ENCODE assay signal across 9 cellular contexts in the genomic region with DNA sequence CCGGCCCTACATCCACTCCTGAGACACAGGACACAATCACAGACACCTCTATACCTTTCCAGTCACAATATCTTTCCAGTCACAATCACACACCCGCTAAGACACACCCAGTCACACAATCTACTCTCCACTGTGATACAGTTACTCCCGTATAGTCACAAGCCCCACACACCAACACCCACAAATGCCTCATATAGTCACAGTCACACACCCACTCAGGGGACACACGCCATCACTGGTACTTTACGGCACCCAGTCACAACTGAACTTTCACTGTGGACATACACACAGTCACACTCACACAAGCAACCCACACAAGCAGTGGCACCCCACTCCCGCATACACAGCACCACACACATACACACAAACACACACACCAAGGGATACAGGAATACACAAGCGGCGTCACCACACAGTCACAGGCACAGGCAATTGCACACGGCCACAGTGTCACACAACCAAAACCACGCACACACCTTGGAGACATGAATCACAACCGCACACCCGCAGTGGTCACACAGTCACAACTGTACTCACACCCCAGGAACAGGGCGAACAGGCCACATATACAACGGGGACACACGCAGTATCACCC. TPM values are rescaled to one million over a fixed set of nuclear protein-coding genes. Genes with fewer than 3 reads are reported as not detected.
A peak's percentile ranks its signal among the peaks of the same experiment; 100 is the strongest.
DNase-seq lines count a peak whose midpoint lies in the region; ATAC-seq and FAIRE-seq lines count a peak whose summit lies in the region.
"Had no signal": no experiment of that assay in that cellular context is flagged by ENCODE, and none has a peak within 500 bp of the region (broad histone marks: within the 10 kb centered on the region; RNA-seq: fewer than 3 reads in every experiment).

No MANE protein-coding gene starts in this region.

- FAIRE-seq in HTR-8/SVneo (lab: Jason Lieb, UNC) (no peak), frontal cortex (lab: Jason Lieb, UNC) (no peak)

- H3K9me3 Mint-ChIP-seq in activated T-helper 1 cell treated with anti-CD3 and anti-CD28 coated beads, Interleukin-12 subunit alpha, Interleukin-12 subunit beta, Interleukin-2, Interleukin-4 antibody, amounts not matched to agents 30 ng/mL and 10 ng/mL and 1 ng/mL, durations not matched to agents 14 hours and 24 hours and 36 hours, result peaks cover 4% of the 10 kb centered on the region
- no peaks in the 10 kb centered on the region for H3K9me3 Mint-ChIP-seq in stimulated activated naive CD8-positive, alpha-beta T cell treated with anti-CD3 and anti-CD28 coated beads, Interleukin-15, amount 100 ng/mL, for 72 hours
- H3K9me3 Mint-ChIP-seq: central memory CD8-positive, alpha-beta T cell had no signal

- H3K27me3 Mint-ChIP-seq in activated T-helper 1 cell treated with anti-CD3 and anti-CD28 coated beads, Interleukin-12 subunit alpha, Interleukin-12 subunit beta, Interleukin-2, Interleukin-4 antibody, amounts not matched to agents 30 ng/mL and 10 ng/mL and 1 ng/mL, durations not matched to agents 14 hours and 24 hours and 36 hours (ENCODE audit: insufficient read depth), result no peaks in the 10 kb centered on the region
- no peaks in the 10 kb centered on the region for H3K27me3 Mint-ChIP-seq in stimulated activated naive CD8-positive, alpha-beta T cell treated with anti-CD3 and anti-CD28 coated beads, Interleukin-15, amount 100 ng/mL, for 72 hours
- H3K27me3 Mint-ChIP-seq: central memory CD8-positive, alpha-beta T cell had no signal

- peak; percentile 68 for ATAC-seq in stimulated activated naive CD8-positive, alpha-beta T cell treated with anti-CD3 and anti-CD28 coated beads, Interleukin-15, amount 100 ng/mL, for 72 hours

- no peak overlapping the region for H3K27ac Mint-ChIP-seq in activated T-helper 1 cell treated with anti-CD3 and anti-CD28 coated beads, Interleukin-12 subunit alpha, Interleukin-12 subunit beta, Interleukin-2, Interleukin-4 antibody, amounts not matched to agents 30 ng/mL and 10 ng/mL and 1 ng/mL, durations not matched to agents 14 hours and 24 hours and 36 hours
- no peak overlapping the region for H3K27ac Mint-ChIP-seq in stimulated activated naive CD8-positive, alpha-beta T cell treated with anti-CD3 and anti-CD28 coated beads, Interleukin-15, amount 100 ng/mL, for 72 hours

- peak overlapping the region; percentile 36 for H3K27ac ChIP-seq in iPS-18a (ENCODE audit: low read length)

- H3K9me3 ChIP-seq in iPS-18a (ENCODE audit: control insufficient read depth, low read depth, low read length), result no peaks in the 10 kb centered on the region

- H3K4me1 ChIP-seq in iPS-18a (ENCODE audit: control insufficient read depth, low read depth, low read length), result no peaks in the 10 kb centered on the region

- H3K4me3 Mint-ChIP-seq in activated T-helper 1 cell treated with anti-CD3 and anti-CD28 coated beads, Interleukin-12 subunit alpha, Interleukin-12 subunit beta, Interleukin-2, Interleukin-4 antibody, amounts not matched to agents 30 ng/mL and 10 ng/mL and 1 ng/mL, durations not matched to agents 14 hours and 24 hours and 36 hours, result no peak overlapping the region
- H3K4me3 Mint-ChIP-seq in stimulated activated naive CD8-positive, alpha-beta T cell treated with anti-CD3 and anti-CD28 coated beads, Interleukin-15, amount 100 ng/mL, for 72 hours, result no peak overlapping the region
- H3K4me3 Mint-ChIP-seq: central memory CD8-positive, alpha-beta T cell had no signal

- peaks cover 6% of the 10 kb centered on the region for H3K36me3 Mint-ChIP-seq in activated T-helper 1 cell treated with anti-CD3 and anti-CD28 coated beads, Interleukin-12 subunit alpha, Interleukin-12 subunit beta, Interleukin-2, Interleukin-4 antibody, amounts not matched to agents 30 ng/mL and 10 ng/mL and 1 ng/mL, durations not matched to agents 14 hours and 24 hours and 36 hours (ENCODE audit: low read depth)

- H3K36me3 ChIP-seq in iPS-18a (ENCODE audit: control insufficient read depth, low read depth, low read length), result peaks cover 4% of the 10 kb centered on the region

- DNase-seq in activated T-helper 1 cell treated with Interleukin-2 at 50 U/mL for 16 hours (ENCODE audit: low read depth), result peak; percentile 2
- no peak for DNase-seq in activated T-helper 1 cell treated with anti-CD3 and anti-CD28 coated beads, Interleukin-12 subunit alpha, Interleukin-12 subunit beta, Interleukin-2, Interleukin-4 antibody, amounts not matched to agents 30 ng/mL and 10 ng/mL and 1 ng/mL, durations not matched to agents 14 hours and 24 hours and 36 hours (ENCODE audit: low spot score)
- DNase-seq in T-helper 9 cell, result peak; percentile 1
- DNase-seq in stimulated activated naive CD8-positive, alpha-beta T cell treated with anti-CD3 and anti-CD28 coated beads, Interleukin-15, amount 100 ng/mL, for 72 hours, result no peak
- DNase-seq in ecto neural progenitor cell (ENCODE audit: low spot score), result no peak
- DNase-seq in HTR-8/SVneo (ENCODE audit: insufficient read length, low spot score), result no peak
- no peak for DNase-seq in frontal cortex (ENCODE audit: low spot score in 2 of 2)

- intact Hi-C loops in activated T-helper 1 cell treated with anti-CD3 and anti-CD28 coated beads, Interleukin-12 subunit alpha, Interleukin-12 subunit beta, Interleukin-2, Interleukin-4 antibody, amounts not matched to agents 30 ng/mL and 10 ng/mL and 1 ng/mL, durations not matched to agents 14 hours and 24 hours and 36 hours (cut with micrococcal nuclease), result loop anchor here (1.0 to 10.0 kb wide), 22 partner anchors 73 to 1253 kb away; partner anchors contain the start of genes ALKBH6, IGFLR1, TBCB and THAP8

- H3K4me3 ChIP-seq in iPS-18a (ENCODE audit: low read length), result peak overlapping the region; percentile 100

- H3K4me1 Mint-ChIP-seq in activated T-helper 1 cell treated with anti-CD3 and anti-CD28 coated beads, Interleukin-12 subunit alpha, Interleukin-12 subunit beta, Interleukin-2, Interleukin-4 antibody, amounts not matched to agents 30 ng/mL and 10 ng/mL and 1 ng/mL, durations not matched to agents 14 hours and 24 hours and 36 hours (ENCODE audit: low read depth), result no peaks in the 10 kb centered on the region
- peaks cover 10% of the 10 kb centered on the region for H3K4me1 Mint-ChIP-seq in stimulated activated naive CD8-positive, alpha-beta T cell treated with anti-CD3 and anti-CD28 coated beads, Interleukin-15, amount 100 ng/mL, for 72 hours

- H3K9ac ChIP-seq in iPS-18a (ENCODE audit: low read length), result peak overlapping the region; percentile 100

- no peaks in the 10 kb centered on the region for H3K27me3 ChIP-seq in iPS-18a (ENCODE audit: control insufficient read depth, insufficient read depth, low read length)

RNA-seq across cellular contexts. Expression of gene ZNF565, which starts 0.6 kb away (rescaled TPM):
- 2.1 and 2.4 TPM in 2 replicates for total RNA-seq in activated T-helper 1 cell treated with anti-CD3 and anti-CD28 coated beads, Interleukin-12 subunit alpha, Interleukin-12 subunit beta, Interleukin-2, Interleukin-4 antibody, amounts not matched to agents 30 ng/mL and 10 ng/mL and 1 ng/mL, durations not matched to agents 14 hours and 24 hours and 36 hours
- 19.6 TPM for total RNA-seq in frontal cortex

RNA-seq across cellular contexts. Expression of gene ZNF146, which starts 1.0 kb away (rescaled TPM):
- total RNA-seq in activated T-helper 1 cell treated with anti-CD3 and anti-CD28 coated beads, Interleukin-12 subunit alpha, Interleukin-12 subunit beta, Interleukin-2, Interleukin-4 antibody, amounts not matched to agents 30 ng/mL and 10 ng/mL and 1 ng/mL, durations not matched to agents 14 hours and 24 hours and 36 hours, result 82.5 and 94.0 TPM in 2 replicates
- total RNA-seq in frontal cortex, result 86.0 TPM

Comparison
In these comparisons a context has a peak if more than half of its experiments do, and no peak if none do; other contexts are left out.
1. DNase-seq: peak in activated T-helper 1 cell treated with Interleukin-2 at 50 U/mL for 16 hours (single experiment) and T-helper 9 cell (single experiment); none in activated T-helper 1 cell treated with anti-CD3 and anti-CD28 coated beads, Interleukin-12 subunit alpha, Interleukin-12 subunit beta, Interleukin-2, Interleukin-4 antibody, amounts not matched to agents 30 ng/mL and 10 ng/mL and 1 ng/mL, durations not matched to agents 14 hours and 24 hours and 36 hours (single experiment), stimulated activated naive CD8-positive, alpha-beta T cell treated with anti-CD3 and anti-CD28 coated beads, Interleukin-15, amount 100 ng/mL, for 72 hours (0 of 2), ecto neural progenitor cell (single experiment), HTR-8/SVneo (single experiment) and frontal cortex (0 of 2).